In genomic region chr14:100159107-100159864, GRCh38 we compare ENCODE assay signal across 7 cellular contexts. TPM values are rescaled to one million over a fixed set of nuclear protein-coding genes. Genes with fewer than 3 reads are reported as not detected.
DNase-seq lines count a peak whose midpoint lies in the region; ATAC-seq and TF ChIP-seq lines count a peak whose summit lies in the region.

DEGS2 (minus strand) TSS chr14:100159645; CDS start chr14:100159587, 58 bp downstream.

- TF ChIP-seq CTCF in VCaP (conservative IDR thresholded peaks at IDR 0.05) (no peak), coronary artery (IDR thresholded peaks at IDR 0.05) (no peak)

- ATAC-seq in GM19043 (IDR thresholded peaks at IDR 0.05; ENCODE audit: low read depth, unreplicated experiment) (peak; percentile 42), HG03342 (IDR thresholded peaks at IDR 0.05; ENCODE audit: unreplicated experiment) (peak; percentile 55), naive B cell (ENCODE audit: low read depth in 2 of 2) (peak; percentile 75 to 77)

- H3K4me3 Mint-ChIP-seq in naive B cell, result peak within 1 kb of the TSS; percentile 74 to 88 (median 82)
- H3K4me3 Mint-ChIP-seq in stimulated activated naive CD8-positive, alpha-beta T cell treated with anti-CD3 and anti-CD28 coated beads, Interleukin-15, Interleukin-2, amounts not matched to agents 100 ng/mL and 50 ng/mL, for 24 hours, result peak within 1 kb of the TSS; percentile 70

- H3K27ac Mint-ChIP-seq in naive B cell, result peak within 1 kb of the TSS in 3 of 6 donors; percentile 49 to 83 (median 76)
- no peak within 1 kb of the TSS for H3K27ac Mint-ChIP-seq in stimulated activated naive CD8-positive, alpha-beta T cell treated with anti-CD3 and anti-CD28 coated beads, Interleukin-15, Interleukin-2, amounts not matched to agents 100 ng/mL and 50 ng/mL, for 24 hours

- H3K9me3 Mint-ChIP-seq in naive B cell, result peaks cover 2 to 7% (median 6%) of the 10 kb centered on the region in 7 donors
- peaks cover 6% of the 10 kb centered on the region for H3K9me3 Mint-ChIP-seq in stimulated activated naive CD8-positive, alpha-beta T cell treated with anti-CD3 and anti-CD28 coated beads, Interleukin-15, Interleukin-2, amounts not matched to agents 100 ng/mL and 50 ng/mL, for 24 hours

- H3K4me1 Mint-ChIP-seq in naive B cell, result peaks cover 15 to 39% (median 36%) of the 10 kb centered on the region in 3 donors
- peaks cover 3% of the 10 kb centered on the region for H3K4me1 Mint-ChIP-seq in stimulated activated naive CD8-positive, alpha-beta T cell treated with anti-CD3 and anti-CD28 coated beads, Interleukin-15, Interleukin-2, amounts not matched to agents 100 ng/mL and 50 ng/mL, for 24 hours (ENCODE audit: low read depth)

- no peak for DNase-seq in coronary artery (ENCODE audit: low spot score)
- peak; percentile 64 for DNase-seq in naive B cell
- DNase-seq in epidermal melanocyte (ENCODE audit: insufficient read length, low spot score), result no peak

- peak within 1 kb of the TSS; percentile 58 for H3K4me3 ChIP-seq in coronary artery

- H3K27me3 Mint-ChIP-seq in naive B cell, result no peaks in the 10 kb centered on the region
- H3K27me3 Mint-ChIP-seq in stimulated activated naive CD8-positive, alpha-beta T cell treated with anti-CD3 and anti-CD28 coated beads, Interleukin-15, Interleukin-2, amounts not matched to agents 100 ng/mL and 50 ng/mL, for 24 hours, result peaks cover 17% of the 10 kb centered on the region

- peaks cover 0 to 7% of the 10 kb centered on the region in 2 donors for H3K36me3 Mint-ChIP-seq in naive B cell
- H3K36me3 Mint-ChIP-seq in stimulated activated naive CD8-positive, alpha-beta T cell treated with anti-CD3 and anti-CD28 coated beads, Interleukin-15, Interleukin-2, amounts not matched to agents 100 ng/mL and 50 ng/mL, for 24 hours (ENCODE audit: low read depth), result no peaks in the 10 kb centered on the region

- H3K27ac ChIP-seq in VCaP, result peak within 1 kb of the TSS; percentile 99
- no peak within 1 kb of the TSS for H3K27ac ChIP-seq in coronary artery

RNA-seq across cellular contexts. Expression of gene DEGS2, which starts in this region (rescaled TPM):
- polyA plus RNA-seq in naive B cell (ENCODE audit: low read depth in 6 of 6), result 1 to 10 TPM in 3 of 6 donors, under 1 TPM in 3; 0.29 to 3.6 (median 0.96) TPM
